8 cellular contexts compared by ENCODE assay signal in the genomic region with DNA sequence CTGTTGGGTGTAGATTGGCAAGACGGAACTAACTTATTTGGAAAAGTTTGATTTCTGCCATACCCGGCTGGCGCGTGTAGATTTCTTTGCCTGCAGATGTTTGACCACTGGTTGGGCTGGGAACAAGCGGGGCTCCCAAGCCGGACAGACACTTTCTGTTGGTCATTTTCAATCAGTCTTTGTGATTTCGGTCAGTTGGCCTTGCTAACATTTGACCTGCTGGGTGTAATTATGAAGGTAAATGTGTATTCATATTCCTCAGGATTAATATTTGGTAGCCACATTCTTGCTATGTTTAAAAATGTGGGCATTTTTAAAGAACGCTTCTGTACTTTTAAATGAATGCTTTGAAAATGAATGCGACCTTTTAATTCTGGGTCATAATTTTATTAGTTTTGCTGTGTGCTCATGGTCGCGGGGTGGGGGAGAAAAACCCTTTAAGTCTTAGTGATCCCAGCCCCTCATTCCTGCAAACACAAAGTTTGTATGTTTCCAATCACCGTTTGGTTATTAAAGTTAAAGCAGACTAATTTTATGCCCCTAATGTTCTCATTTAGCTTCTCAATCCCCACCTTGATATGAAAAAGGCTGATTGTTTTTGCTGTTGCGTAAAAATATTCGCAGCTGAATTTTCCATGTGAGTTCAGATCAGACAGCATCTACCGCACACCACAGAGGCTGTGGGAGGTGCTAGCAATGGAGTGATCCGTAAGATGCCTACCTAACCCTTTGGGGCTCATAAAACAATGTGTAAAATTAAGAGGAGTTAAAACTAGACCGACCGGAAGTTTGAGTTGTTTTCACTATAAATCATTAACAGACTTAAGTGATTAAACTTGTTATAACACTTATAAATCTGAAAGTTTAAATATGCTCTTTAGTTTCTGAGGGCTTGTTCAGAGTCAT. TPM values are rescaled to one million over a fixed set of nuclear protein-coding genes. Genes with fewer than 3 reads are reported as not detected.
A peak's percentile ranks its signal among the peaks of the same experiment; 100 is the strongest.
DNase-seq lines count a peak whose midpoint lies in the region; ATAC-seq, FAIRE-seq and TF ChIP-seq lines count a peak whose summit lies in the region.

No MANE protein-coding gene starts in this region.

- H3K4me3 Mint-ChIP-seq in CD4-positive, alpha-beta T cell: peak overlapping the region; percentile 93

- H3K36me3 Mint-ChIP-seq in CD4-positive, alpha-beta T cell (ENCODE audit: low read depth): peaks cover 10% of the 10 kb centered on the region

- H3K36me3 ChIP-seq in osteoblast (ENCODE audit: insufficient read depth, low read length) (no peaks in the 10 kb centered on the region), uterus (no peaks in the 10 kb centered on the region)

- CTCF ChIA-PET in CD4-positive, alpha-beta T cell (lab: Charles Lee): interaction anchor here (0.7 to 1.9 kb wide), 6 partner anchors 14 to 162 kb away, joined by 3 to 15 read pairs (median 4); no protein-coding TSS in a partner anchor

- peak; percentile 52 for ATAC-seq in CD4-positive, alpha-beta T cell (ENCODE audit: poor library complexity)
- ATAC-seq in GM19328 (IDR thresholded peaks at IDR 0.05; ENCODE audit: unreplicated experiment) (no peak), GM18873 (IDR thresholded peaks at IDR 0.05; ENCODE audit: low FRiP score, unreplicated experiment) (no peak)

- H3K27me3 ChIP-seq in CD4-positive, alpha-beta T cell (ENCODE audit: control insufficient read depth, insufficient read depth, low read length): no peaks in the 10 kb centered on the region
- H3K27me3 ChIP-seq in osteoblast (ENCODE audit: insufficient read depth, low read length): peaks cover 64% of the 10 kb centered on the region
- no peaks in the 10 kb centered on the region for H3K27me3 ChIP-seq in uterus

- no peak overlapping the region for H3K27ac ChIP-seq in CD4-positive, alpha-beta T cell (ENCODE audit: low read depth, low read length)
- H3K27ac ChIP-seq in osteoblast (ENCODE audit: low read depth, low read length) (no peak overlapping the region), uterus (peak overlapping the region; percentile 72 to 84)

- DNase-seq in CD4-positive, alpha-beta T cell: peak in 8 of 10 experiments; percentile 5 to 57 (median 26)
- DNase-seq in activated CD4-positive, alpha-beta T cell treated with anti-CD3 and anti-CD28 coated beads for 48 hours: peak; percentile 70
- DNase-seq in osteoblast (ENCODE audit: insufficient read length, low spot score, missing footprints) (peak; percentile 66), uterus (no peak), NOMO-1 treated with DMSO at 0.1 percent for 48 hours (lab: John Stamatoyannopoulos, UW; ENCODE audit: unreplicated experiment) (no peak)

- POLR2A ChIA-PET in CD4-positive, alpha-beta T cell (lab: Charles Lee): interaction anchor here (0.6 to 6.0 kb wide), 2 partner anchors 45 to 147 kb away, joined by 3 to 82 read pairs; no protein-coding TSS in a partner anchor

- no peaks in the 10 kb centered on the region for H3K27me3 Mint-ChIP-seq in CD4-positive, alpha-beta T cell

- peak overlapping the region; percentile 64 for H3K4me2 ChIP-seq in osteoblast (ENCODE audit: insufficient read depth, low read length)

- H3K4me1 Mint-ChIP-seq in CD4-positive, alpha-beta T cell (ENCODE audit: low read depth): peaks cover 76% of the 10 kb centered on the region

- H2AFZ ChIP-seq in osteoblast (ENCODE audit: low read length): no peak overlapping the region

- H3K9me3 Mint-ChIP-seq in CD4-positive, alpha-beta T cell: no peaks in the 10 kb centered on the region

- H4K20me1 ChIP-seq in osteoblast (ENCODE audit: insufficient read depth, low read length): no peaks in the 10 kb centered on the region

- H3K4me1 ChIP-seq in osteoblast (ENCODE audit: insufficient read depth, low read length) (peaks cover 12% of the 10 kb centered on the region), uterus (no peaks in the 10 kb centered on the region)

- FAIRE-seq in endometrium (lab: Jason Lieb, UNC): peak; percentile 68

- intact Hi-C loops in CD4-positive, alpha-beta T cell (cut with DNase I, micrococcal nuclease): loop anchor here (2.0 to 5.0 kb wide), 4 partner anchors 45 to 146 kb away; no protein-coding TSS in a partner anchor
- intact Hi-C loops in uterus (cut with DNase I; ENCODE audit: low total_unique reads): no loop called here

- TF ChIP-seq CTCF in CD4-positive, alpha-beta T cell (IDR thresholded peaks at IDR 0.05): no peak
- TF ChIP-seq CTCF in osteoblast (IDR thresholded peaks at IDR 0.05; ENCODE audit: extremely low read depth, low read depth, low read length) (no peak), uterus (IDR thresholded peaks at IDR 0.05) (no peak)

- H3K4me3 ChIP-seq in osteoblast (ENCODE audit: insufficient read depth, low read length) (peak overlapping the region; percentile 39), uterus (peak overlapping the region; percentile 42 to 45)

- no peak for TF ChIP-seq POLR2A in uterus (IDR thresholded peaks at IDR 0.05)

- peak overlapping the region; percentile 88 for H3K27ac Mint-ChIP-seq in CD4-positive, alpha-beta T cell

- no peaks in the 10 kb centered on the region for H3K9me3 ChIP-seq in CD4-positive, alpha-beta T cell (ENCODE audit: control insufficient read depth, low read length)
- H3K9me3 ChIP-seq in osteoblast (ENCODE audit: low read depth, low read length): no peaks in the 10 kb centered on the region
- H3K9me3 ChIP-seq in uterus: no peaks in the 10 kb centered on the region

- H3K79me2 ChIP-seq in osteoblast (ENCODE audit: insufficient read depth, low read length): no peaks in the 10 kb centered on the region

RNA-seq across cellular contexts. Expression of a gene that starts 1.5 kb away (rescaled TPM):
- 10 to 100 TPM; 21.9 to 24.9 TPM for total RNA-seq in CD4-positive, alpha-beta T cell
- total RNA-seq in osteoblast (under 0.01 and 0.29 TPM in 2 replicates), uterus (10 to 100 TPM in 3 of 4 donors, 1 to 10 TPM in 1; 3.3 to 26.4 (median 12.3) TPM)

Comparison
In these comparisons a context has a peak if more than half of its experiments do, and no peak if none do; other contexts are left out.
1. DNase-seq: peak in CD4-positive, alpha-beta T cell (8 of 10), activated CD4-positive, alpha-beta T cell treated with anti-CD3 and anti-CD28 coated beads for 48 hours (single experiment) and osteoblast (single experiment); none in uterus (0 of 2) and NOMO-1 treated with DMSO at 0.1 percent for 48 hours (single experiment).
2. H3K27ac ChIP-seq: peak in uterus (2 of 2); none in CD4-positive, alpha-beta T cell (single experiment) and osteoblast (single experiment).